ENCODE assay signal across 8 cellular contexts in genomic region chr2:85132834-85133637, GRCh38. TPM values are rescaled to one million over a fixed set of nuclear protein-coding genes. Genes with fewer than 3 reads are reported as not detected.
DNase-seq lines count a peak whose midpoint lies in the region; ATAC-seq, FAIRE-seq and TF ChIP-seq lines count a peak whose summit lies in the region.

Gene TCF7L1, plus strand, starts transcription at chr2:85133392. Its CDS starts 293 bp downstream, at chr2:85133685.

- WGBS in GM12878 (ENCODE audit: insufficient coverage, insufficient replicate concordance, low lambda C conversion rate, missing lambda C conversion rate), result under 1% methylated on average over 39 of the region's 91 CpGs
- WGBS in prostate gland, result under 1% methylated on average over 80 of the region's 91 CpGs

- H3K27ac ChIP-seq in PC-9 (no peak within 1 kb of the TSS), GM12878 (ENCODE audit: control insufficient read depth, insufficient read depth) (no peak within 1 kb of the TSS), prostate gland (peak within 1 kb of the TSS; percentile 74 to 75)

- ATAC-seq in HG02678 (IDR thresholded peaks at IDR 0.05; ENCODE audit: unreplicated experiment), result peak; percentile 42
- ATAC-seq in GM12878, result peak; percentile 85
- ATAC-seq in HG03521 (IDR thresholded peaks at IDR 0.05; ENCODE audit: unreplicated experiment), result no peak

- in situ Hi-C loops in GM12878 (cut with MboI), result no loop called here

- FAIRE-seq in GM12878 (lab: Jason Lieb, UNC), result no peak

- DNase-seq in DMS 273 treated with DMSO at 0.1 percent for 48 hours (lab: John Stamatoyannopoulos, UW), result peak; percentile 49
- peak in 1 of 2 experiments; percentile 67 for DNase-seq in PC-9
- DNase-seq in GM12878 (ENCODE audit: low read depth, low spot score), result no peak
- DNase-seq in hepatic stellate cell (ENCODE audit: low spot score), result peak; percentile 95
- peak; percentile 82 for DNase-seq in prostate gland (ENCODE audit: low spot score)
- no peak for DNase-seq in NAMALWA (ENCODE audit: low spot score)

- no peaks in the 10 kb centered on the region for H3K36me3 ChIP-seq in PC-9 (ENCODE audit: low read depth)
- no peaks in the 10 kb centered on the region for H3K36me3 ChIP-seq in GM12878 (ENCODE audit: control insufficient read depth in 2 of 2, insufficient read depth in 2 of 2, low read length in 1 of 2)
- H3K36me3 ChIP-seq in prostate gland, result no peaks in the 10 kb centered on the region

- H3K9me3 ChIP-seq in PC-9 (ENCODE audit: insufficient read depth, low read depth) (no peaks in the 10 kb centered on the region), GM12878 (replicated peaks; ENCODE audit: control insufficient read depth, insufficient read depth, low read length) (no peaks in the 10 kb centered on the region), prostate gland (no peaks in the 10 kb centered on the region)

- CTCF ChIA-PET in PC-9 (lab: Charles Lee) (no interaction called here), GM12878 (lab: Yijun Ruan, JAX) (no interaction called here)

- H3K4me2 ChIP-seq in PC-9 (peak within 1 kb of the TSS; percentile 70), GM12878 (ENCODE audit: control insufficient read depth, insufficient read depth) (peak within 1 kb of the TSS; percentile 59; the same call in 1 of the 2 replicates)

- H4K20me1 ChIP-seq in PC-9 (ENCODE audit: insufficient read depth) (no peaks in the 10 kb centered on the region), GM12878 (ENCODE audit: control insufficient read depth, insufficient read depth) (no peaks in the 10 kb centered on the region)

- H3F3A ChIP-seq in PC-9 (ENCODE audit: insufficient read depth, low read depth), result peaks cover 12% of the 10 kb centered on the region; the same call in 1 of the 2 replicates

- no TSS peak for BruUV-seq in PC-9 (replicated peaks; lab: Mats Ljungman, UMichigan)
- BruUV-seq in GM12878 (replicated peaks; lab: Mats Ljungman, UMichigan), result no TSS peak

- no peaks in the 10 kb centered on the region for H3K9me2 ChIP-seq in PC-9 (ENCODE audit: insufficient read depth)

- TF ChIP-seq EP300 in GM12878 (IDR thresholded peaks at IDR 0.05; ENCODE audit: borderline replicate concordance in 1 of 2, control insufficient read depth in 1 of 2, low read depth in 2 of 2, low read length in 2 of 2), result no peak

- H3K79me2 ChIP-seq in PC-9 (ENCODE audit: low read depth) (no peaks in the 10 kb centered on the region), GM12878 (ENCODE audit: control insufficient read depth, insufficient read depth, low read length) (no peaks in the 10 kb centered on the region)

- POLR2A ChIA-PET in PC-9 (lab: Charles Lee; ENCODE audit: unreplicated experiment), result interaction anchor here (0.6 kb wide), 1 partner anchor 124 kb away, joined by 3 read pairs; no protein-coding TSS in a partner anchor
- POLR2A ChIA-PET in GM12878 (lab: Charles Lee), result no interaction called here

- SMC1A ChIA-PET in GM12878 (lab: Charles Lee; ENCODE audit: uncharacterized antibody, unreplicated experiment), result no interaction called here

- no peak within 1 kb of the TSS for H3K9ac ChIP-seq in GM12878 (ENCODE audit: control insufficient read depth, insufficient read depth, low read length)

- H3K4me3 ChIP-seq in PC-9 (peak within 1 kb of the TSS; percentile 62), GM12878 (peak within 1 kb of the TSS; percentile 41; the same call in 1 of the 2 replicates), prostate gland (peak within 1 kb of the TSS; percentile 50 to 57)

- intact Hi-C loops in PC-9 (cut with micrococcal nuclease; ENCODE audit: unreplicated experiment) (loop anchor here (1.0 to 5.0 kb wide), 2 partner anchors 152 to 206 kb away; no protein-coding TSS in a partner anchor), GM12878 (cut with micrococcal nuclease; ENCODE audit: unreplicated experiment) (loop anchor here (5.0 kb wide), 1 partner anchor 154 kb away; no protein-coding TSS in a partner anchor), prostate gland (cut with DNase I) (loop anchor here (1.0 to 2.0 kb wide), 2 partner anchors 110 to 152 kb away; no protein-coding TSS in a partner anchor)

- no peak for TF ChIP-seq RAD21 in GM12878 (IDR thresholded peaks at IDR 0.05; ENCODE audit: insufficient read depth, low read depth, low read length)

- TF ChIP-seq CTCF in PC-9 (conservative IDR thresholded peaks at IDR 0.05) (peak; percentile 72), GM12878 (IDR thresholded peaks at IDR 0.05 in 2 of 3, conservative IDR thresholded peaks at IDR 0.05 in 1 of 3; ENCODE audit: control insufficient read depth in 2 of 3, extremely low read depth in 1 of 3, insufficient read depth in 1 of 3, low read depth in 3 of 3, low read length in 3 of 3) (peak; percentile 21 to 34 (median 21); a peak in 5 of 6 replicates), prostate gland (IDR thresholded peaks at IDR 0.05) (peak; percentile 79 to 89 (median 87))

- TF ChIP-seq POLR2A in GM12878 (IDR thresholded peaks at IDR 0.05; ENCODE audit: low read depth, low read length) (no peak), prostate gland (IDR thresholded peaks at IDR 0.05) (peak; percentile 41)

- H3K4me1 ChIP-seq in PC-9 (replicated peaks; ENCODE audit: insufficient read depth), result peaks cover 7% of the 10 kb centered on the region
- no peaks in the 10 kb centered on the region for H3K4me1 ChIP-seq in GM12878 (ENCODE audit: control insufficient read depth, insufficient read depth, low read length)
- H3K4me1 ChIP-seq in prostate gland (replicated peaks), result no peaks in the 10 kb centered on the region

- peak within 1 kb of the TSS; percentile 75 for H2AFZ ChIP-seq in PC-9
- H2AFZ ChIP-seq in GM12878 (ENCODE audit: control insufficient read depth, low read depth, low read length), result no peak within 1 kb of the TSS

- H3K27me3 ChIP-seq in PC-9 (ENCODE audit: insufficient read depth, low read depth), result no peaks in the 10 kb centered on the region
- H3K27me3 ChIP-seq in GM12878 (replicated peaks in 1 of 2; ENCODE audit: control insufficient read depth in 2 of 2, insufficient read depth in 2 of 2, low read length in 1 of 2), result peaks cover 8 to 14% of the 10 kb centered on the region in 2 experiments
- no peaks in the 10 kb centered on the region for H3K27me3 ChIP-seq in prostate gland (replicated peaks; ENCODE audit: insufficient read depth)

- RAD21 ChIA-PET in GM12878 (lab: Charles Lee; ENCODE audit: unreplicated experiment), result no interaction called here

TF ChIP-seq in GM12878, 131 proteins besides CTCF, POLR2A, EP300 and RAD21:
- TF ChIP-seq, protein P1, sequence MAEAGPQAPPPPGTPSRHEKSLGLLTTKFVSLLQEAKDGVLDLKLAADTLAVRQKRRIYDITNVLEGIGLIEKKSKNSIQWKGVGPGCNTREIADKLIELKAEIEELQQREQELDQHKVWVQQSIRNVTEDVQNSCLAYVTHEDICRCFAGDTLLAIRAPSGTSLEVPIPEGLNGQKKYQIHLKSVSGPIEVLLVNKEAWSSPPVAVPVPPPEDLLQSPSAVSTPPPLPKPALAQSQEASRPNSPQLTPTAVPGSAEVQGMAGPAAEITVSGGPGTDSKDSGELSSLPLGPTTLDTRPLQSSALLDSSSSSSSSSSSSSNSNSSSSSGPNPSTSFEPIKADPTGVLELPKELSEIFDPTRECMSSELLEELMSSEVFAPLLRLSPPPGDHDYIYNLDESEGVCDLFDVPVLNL (IDR thresholded peaks at IDR 0.05; ENCODE audit: low read depth, low read length), result no peak
- TF ChIP-seq SMC3 (IDR thresholded peaks at IDR 0.05; ENCODE audit: borderline replicate concordance, low read length) (peak; percentile 5; the same call in 1 of the 2 replicates), HDAC6 (IDR thresholded peaks at IDR 0.05; ENCODE audit: unreplicated experiment) (peak; percentile 44), CBFB (IDR thresholded peaks at IDR 0.05; ENCODE audit: low read depth) (no peak), RFX5 (IDR thresholded peaks at IDR 0.05; ENCODE audit: low read depth, low read length) (no peak)

RNA-seq across cellular contexts. Expression of gene TCF7L1, which starts in this region (rescaled TPM):
- total RNA-seq in PC-9 (2021), result 2.3 and 2.8 TPM in 2 replicates
- not detected in 2 replicates for total RNA-seq in GM12878 (2013; cell fraction: nucleolus; rRNA removed)
- not detected in 2 replicates for total RNA-seq in GM12878 (2014; rRNA removed)
- not detected in 2 replicates for total RNA-seq in GM12878 (2014; rRNA removed; fragmentation: Illumina TruSeq; extraction: Trizol)
- 0.10 TPM in 1 of 2 replicates, not detected in the other for total RNA-seq in GM12878 (2021)
- polyA plus RNA-seq in GM12878 (2011; ENCODE audit: low read depth), result not detected
- polyA plus RNA-seq in GM12878 (2011; rRNA removed), result not detected in 2 replicates
- polyA plus RNA-seq in GM12878 (2011; cell fraction: cytosol; rRNA removed), result not detected in 2 replicates
- polyA plus RNA-seq in GM12878 (2011; cell fraction: nucleus; rRNA removed), result not detected in 2 replicates
- 0.08 TPM in 2 replicates for polyA plus RNA-seq in GM12878 (2012)
- polyA plus RNA-seq in GM12878 (2014; fragmentation: Illumina TruSeq; extraction: Trizol), result 0.03 and 0.05 TPM in 2 replicates
- polyA plus RNA-seq in GM12878 (2014; fragmentation: Nextera tagmentation; extraction: Ambion mirVana), result not detected
- not detected in 2 replicates for polyA plus RNA-seq in GM12878 (2014; rRNA removed)
- polyA plus RNA-seq in GM12878 (2016; fragmentation: Nextera tagmentation; extraction: Ambion mirVana), result under 1 TPM in 1 of 2 experiments, not detected in 1; 0.11 TPM
- polyA minus RNA-seq in GM12878 (2011; rRNA and poly(A)+ RNA removed), result not detected in 2 replicates
- not detected in 2 replicates for polyA minus RNA-seq in GM12878 (2011; cell fraction: cytosol; rRNA and poly(A)+ RNA removed)
- polyA minus RNA-seq in GM12878 (2011; cell fraction: nucleus; rRNA and poly(A)+ RNA removed), result not detected in 2 replicates
- 1 to 10 TPM; 2.6 to 7.0 TPM for total RNA-seq in prostate gland

Comparison
In these comparisons a context has a peak if more than half of its experiments do, and no peak if none do; other contexts are left out.
1. Peak in ATAC-seq, H3K4me3 ChIP-seq and H3K4me2 ChIP-seq in GM12878; RNA of the gene not detected or under 1 TPM.
2. DNase-seq: peak in DMS 273 treated with DMSO at 0.1 percent for 48 hours (single experiment), hepatic stellate cell (single experiment) and prostate gland (single experiment); none in GM12878 (single experiment) and NAMALWA (single experiment).
3. H3K27ac ChIP-seq: peak in prostate gland (2 of 2); none in PC-9 (single experiment) and GM12878 (single experiment).
4. CTCF ChIP-seq: peak in every context shown above with its lines; median percentile 87 in prostate gland; 72 in PC-9; 21 in GM12878.
5. Peak in every context shown above with its lines, with median percentiles within 50 percentile points of each other: H3K4me3 ChIP-seq.